Comparison of ENCODE assay signal across 8 cellular contexts in genomic region chr10:77927343-77928256, GRCh38. TPM values are rescaled to one million over a fixed set of nuclear protein-coding genes. Genes with fewer than 3 reads are reported as not detected.
DNase-seq lines count a peak whose midpoint lies in the region; ATAC-seq, FAIRE-seq and TF ChIP-seq lines count a peak whose summit lies in the region.

No MANE protein-coding gene starts in this region.

- H3K27ac ChIP-seq in 22Rv1 (peak overlapping the region; percentile 79; the same call in 1 of the 2 replicates), muscle layer of colon (ENCODE audit: low read depth, low read length) (peak overlapping the region; percentile 5)

- TF ChIP-seq CTCF in 22Rv1 (IDR thresholded peaks at IDR 0.05) = no peak
- TF ChIP-seq CTCF in bronchial epithelial cell (IDR thresholded peaks at IDR 0.05; ENCODE audit: insufficient read depth, low read length, severe bottlenecking) = no peak

- no peak for TF ChIP-seq POLR2A in GM12892 (IDR thresholded peaks at IDR 0.05; ENCODE audit: low read depth, low read length)

- FAIRE-seq in bronchial epithelial cell (lab: Jason Lieb, UNC) = no peak
- FAIRE-seq in GM12892 (lab: Jason Lieb, UNC) = no peak

- no peaks in the 10 kb centered on the region for H3K9me3 ChIP-seq in HAP-1
- no peaks in the 10 kb centered on the region for H3K9me3 ChIP-seq in muscle layer of colon (ENCODE audit: low read length)

- H3K9ac ChIP-seq in muscle layer of colon (ENCODE audit: low read length) = peak overlapping the region; percentile 67

- in situ Hi-C loops in HAP-1 (cut with MboI; ENCODE audit: low sequenced_read_pairs) (no loop called here), ACHN (cut with HindIII; ENCODE audit: low pct_ligation_motif_present, low pct_unique_long_range_greater_than_20kb, low sequenced_read_pairs) (no loop called here)

- H3K36me3 ChIP-seq in HAP-1 (replicated peaks) (no peaks in the 10 kb centered on the region; the same call in 1 of the 2 replicates), bronchial epithelial cell (ENCODE audit: control insufficient read depth, insufficient read depth, low read length) (peaks cover 2% of the 10 kb centered on the region), muscle layer of colon (ENCODE audit: insufficient read depth, low read length) (no peaks in the 10 kb centered on the region)

- H3K4me3 ChIP-seq in HAP-1 (peak overlapping the region; percentile 72), bronchial epithelial cell (ENCODE audit: low read depth, low read length) (peak overlapping the region; percentile 72), muscle layer of colon (ENCODE audit: low read depth in 1 of 2, low read length in 2 of 2) (peak overlapping the region; percentile 58 to 71)

- no peak for ATAC-seq in HG02610 (IDR thresholded peaks at IDR 0.05; ENCODE audit: unreplicated experiment)

- DNase-seq in HAP-1 (ENCODE audit: low spot score in 2 of 2) = peak in 1 of 2 experiments; percentile 15
- DNase-seq in bronchial epithelial cell (ENCODE audit: low read depth) = no peak
- DNase-seq in GM12892 (ENCODE audit: insufficient read length) = no peak
- no peak for DNase-seq in ACHN
- DNase-seq in effector CD8-positive, alpha-beta T cell (lab: John Stamatoyannopoulos, UW) = no peak

- peaks cover 13% of the 10 kb centered on the region for H3K4me1 ChIP-seq in HAP-1
- H3K4me1 ChIP-seq in muscle layer of colon (ENCODE audit: insufficient read depth, low read length) = peaks cover 30% of the 10 kb centered on the region

- H3K27me3 ChIP-seq in HAP-1 (ENCODE audit: low read depth) = no peaks in the 10 kb centered on the region
- H3K27me3 ChIP-seq in bronchial epithelial cell (ENCODE audit: control insufficient read depth, insufficient read depth, low read length) = no peaks in the 10 kb centered on the region
- H3K27me3 ChIP-seq in muscle layer of colon (ENCODE audit: control insufficient read depth in 1 of 2, insufficient read depth in 2 of 2, low read length in 2 of 2) = no peaks in the 10 kb centered on the region

RNA-seq across cellular contexts. Expression of gene DLG5, which starts 1.0 kb away (rescaled TPM):
- total RNA-seq in bronchial epithelial cell = 38.0 and 45.3 TPM in 2 replicates
- 1.8 TPM for polyA plus RNA-seq in GM12892 (2012; ENCODE audit: missing spikeins)
